In the genomic region with DNA sequence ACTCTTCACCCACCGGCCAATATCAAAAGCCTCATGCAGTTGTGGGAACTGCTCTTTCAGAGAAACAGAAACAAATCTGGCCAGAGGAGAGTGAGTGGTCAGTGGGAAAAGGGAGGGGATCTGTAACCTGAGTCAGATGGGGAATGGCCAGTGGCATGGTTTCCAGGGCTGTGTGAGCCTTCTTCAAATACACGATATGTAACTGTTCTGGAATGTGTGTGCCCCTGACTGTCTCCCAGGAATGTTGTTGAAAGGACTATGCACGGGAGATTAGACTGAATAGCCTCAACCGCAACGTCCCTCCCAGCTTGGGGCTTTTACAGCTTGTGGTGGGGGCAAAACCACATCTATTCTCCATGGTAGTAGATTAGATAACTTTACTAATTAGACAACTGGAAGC, we compare ENCODE assay signal across 9 cellular contexts.
DNase-seq lines count a peak whose midpoint lies in the region; ATAC-seq, FAIRE-seq and TF ChIP-seq lines count a peak whose summit lies in the region.
"Had no signal": no experiment of that assay in that cellular context is flagged by ENCODE, and none has a peak within 500 bp of the region (broad histone marks: within the 10 kb centered on the region; RNA-seq: fewer than 3 reads in every experiment).

No MANE protein-coding gene starts in this region.

- WGBS in pancreas, 2 donors = 29 to 30% methylated on average over 5 of the region's 5 CpGs

- H3K27ac ChIP-seq in pancreas (peak overlapping the region in 1 of 4 donors; percentile 33), caudate nucleus (ENCODE audit: low read depth, low read length) (no peak overlapping the region)

- no peak for FAIRE-seq in pancreas (lab: Jason Lieb, UNC)

- TF ChIP-seq CTCF in fibroblast of the aortic adventitia (IDR thresholded peaks at IDR 0.05; ENCODE audit: insufficient read depth, low read length) (no peak), pancreas (IDR thresholded peaks at IDR 0.05) (no peak)

- no peaks in the 10 kb centered on the region for H3K36me3 ChIP-seq in pancreas

- H3K4me3 ChIP-seq in fibroblast of the aortic adventitia (ENCODE audit: low read depth, low read length) = no peak overlapping the region
- no peak overlapping the region for H3K4me3 ChIP-seq in pancreas

- intact Hi-C loops in pancreas (cut with DNase I) = loop anchor here in 1 of 3 donors (10.0 kb wide), 1 partner anchor 87 kb away; no protein-coding TSS in a partner anchor

- no peaks in the 10 kb centered on the region for H3K9me3 ChIP-seq in pancreas

- H3K4me1 ChIP-seq in pancreas = no peaks in the 10 kb centered on the region

- peak; percentile 38 to 87 (median 71) for ATAC-seq in pancreas
- ATAC-seq in HG03520 (IDR thresholded peaks at IDR 0.05; ENCODE audit: unreplicated experiment) = no peak
- no peak for ATAC-seq in HG03460 (IDR thresholded peaks at IDR 0.05; ENCODE audit: unreplicated experiment)

- DNase-seq in ELF-1 (ENCODE audit: low read depth, low spot score) (peak; percentile 92), RPMI7951 (ENCODE audit: low read depth) (peak; percentile 99), fibroblast of the aortic adventitia (ENCODE audit: low read depth) (peak; percentile 98), pancreas (peak in 2 of 6 donors; percentile 6 to 30), NCI-H446 treated with DMSO at 0.1 percent for 48 hours (lab: John Stamatoyannopoulos, UW) (no peak), caudate nucleus (lab: John Stamatoyannopoulos, UW) (no peak)
- DNase-seq: activated naive CD8-positive, alpha-beta T cell treated with anti-CD3 and anti-CD28 coated beads for 36 hours had no signal

- H3K27me3 ChIP-seq in pancreas = no peaks in the 10 kb centered on the region

Comparison
In these comparisons a context has a peak if more than half of its experiments do, and no peak if none do; other contexts are left out.
1. DNase-seq: peak in ELF-1 (single experiment), RPMI7951 (single experiment) and fibroblast of the aortic adventitia (single experiment); none in NCI-H446 treated with DMSO at 0.1 percent for 48 hours (single experiment) and caudate nucleus (0 of 61).
2. ATAC-seq: peak in pancreas (4 of 4); none in HG03520 (single experiment) and HG03460 (single experiment).